In genomic region chr5:115179959-115180709, GRCh38 we compare ENCODE assay signal across 8 cellular contexts. TPM values are rescaled to one million over a fixed set of nuclear protein-coding genes. Genes with fewer than 3 reads are reported as not detected.
DNase-seq lines count a peak whose midpoint lies in the region; ATAC-seq and TF ChIP-seq lines count a peak whose summit lies in the region.

No MANE protein-coding gene starts in this region.

- intact Hi-C loops in activated B cell treated with CpG ODN at 0.5 μM for 24 hours (cut with micrococcal nuclease), result loop anchor here (1.0 to 10.0 kb wide), 4 partner anchors 10 to 1395 kb away; partner anchors contain the start of gene SEMA6A

- POLR2A ChIA-PET in activated B cell treated with CpG ODN at 0.5 μM for 24 hours (lab: Charles Lee), result no interaction called here

- H3K27ac Mint-ChIP-seq in activated B cell treated with CpG ODN at 0.5 μM for 24 hours, result no peak overlapping the region
- peak overlapping the region; percentile 83 for H3K27ac Mint-ChIP-seq in nephron progenitor cell

- ATAC-seq in GM21447 (IDR thresholded peaks at IDR 0.05; ENCODE audit: unreplicated experiment), result peak; percentile 59
- peak; percentile 79 for ATAC-seq in activated B cell treated with CpG ODN at 0.5 μM for 24 hours (ENCODE audit: low read depth)
- ATAC-seq in HG03457 (IDR thresholded peaks at IDR 0.05; ENCODE audit: unreplicated experiment), result no peak

- H3K9me3 Mint-ChIP-seq in activated B cell treated with CpG ODN at 0.5 μM for 24 hours (no peaks in the 10 kb centered on the region), nephron progenitor cell (peaks cover 15% of the 10 kb centered on the region)

- H3K4me3 Mint-ChIP-seq in activated B cell treated with CpG ODN at 0.5 μM for 24 hours, result peak overlapping the region; percentile 87
- peak overlapping the region; percentile 92 for H3K4me3 Mint-ChIP-seq in nephron progenitor cell

- CTCF ChIA-PET in activated B cell treated with CpG ODN at 0.5 μM for 24 hours (lab: Charles Lee), result no interaction called here

- H3K4me1 Mint-ChIP-seq in activated B cell treated with CpG ODN at 0.5 μM for 24 hours, result peaks cover 11% of the 10 kb centered on the region
- peaks cover 19% of the 10 kb centered on the region for H3K4me1 Mint-ChIP-seq in nephron progenitor cell

- H3K27me3 Mint-ChIP-seq in activated B cell treated with CpG ODN at 0.5 μM for 24 hours (peaks cover 73% of the 10 kb centered on the region), nephron progenitor cell (ENCODE audit: low read depth, poor library complexity) (peaks cover 63% of the 10 kb centered on the region)

- no peaks in the 10 kb centered on the region for H3K9me3 ChIP-seq in KOPT-K1 (ENCODE audit: insufficient read depth, low read length, poor library complexity, severe bottlenecking)

- TF ChIP-seq CTCF in activated B cell treated with CpG ODN at 0.5 μM for 24 hours (IDR thresholded peaks at IDR 0.05), result no peak
- no peak for TF ChIP-seq CTCF in fibroblast of the aortic adventitia (IDR thresholded peaks at IDR 0.05; ENCODE audit: insufficient read depth, low read length)
- no peak for TF ChIP-seq CTCF in nephron progenitor cell (IDR thresholded peaks at IDR 0.05)

- DNase-seq in EH (ENCODE audit: low read depth) (peak; percentile 33), activated B cell treated with CpG ODN at 0.5 μM for 24 hours (peak; percentile 49), fibroblast of the aortic adventitia (ENCODE audit: low read depth) (no peak), nephron progenitor cell (peak; percentile 83), T-helper 9 cell (no peak)

- H3K36me3 ChIP-seq in KOPT-K1 (ENCODE audit: insufficient read depth, low read length), result no peaks in the 10 kb centered on the region

- H3K36me3 Mint-ChIP-seq in activated B cell treated with CpG ODN at 0.5 μM for 24 hours (ENCODE audit: low read depth) (no peaks in the 10 kb centered on the region), nephron progenitor cell (ENCODE audit: low read depth) (no peaks in the 10 kb centered on the region)

- peak overlapping the region; percentile 61 for H3K4me3 ChIP-seq in fibroblast of the aortic adventitia (ENCODE audit: low read depth, low read length)

- H3K27ac ChIP-seq in KOPT-K1 (ENCODE audit: low read depth, low read length, poor library complexity, severe bottlenecking), result peak overlapping the region; percentile 31

RNA-seq across cellular contexts. Expression of gene TRIM36, which starts 10.4 kb away (rescaled TPM):
- 7.5 and 8.9 TPM in 2 replicates for total RNA-seq in activated B cell treated with CpG ODN at 0.5 μM for 24 hours
- total RNA-seq in fibroblast of the aortic adventitia (ENCODE audit: low replicate concordance), result 0.36 and 0.41 TPM in 2 replicates

Comparison
In these comparisons a context has a peak if more than half of its experiments do, and no peak if none do; other contexts are left out.
1. DNase-seq: peak in EH (single experiment), activated B cell treated with CpG ODN at 0.5 μM for 24 hours (single experiment) and nephron progenitor cell (single experiment); none in fibroblast of the aortic adventitia (single experiment) and T-helper 9 cell (single experiment).